In genomic region chr1:32215629-32216505, GRCh38 we compare ENCODE assay signal across 1 cellular context.
TF ChIP-seq lines count a peak whose summit lies in the region.

No MANE protein-coding gene starts in this region.

TF ChIP-seq in SK-N-SH treated with all-trans-retinoic acid at 6 μM for 48 hours, 23 proteins besides CTCF, POLR2A, EP300 and RAD21 (continued from another document):
- TF ChIP-seq PATZ1 (CRISPR knock-in tag; IDR thresholded peaks at IDR 0.05; ENCODE audit: borderline replicate concordance) (no peak), BACH2 (CRISPR knock-in tag; IDR thresholded peaks at IDR 0.05; ENCODE audit: borderline replicate concordance) (no peak), ARNTL (CRISPR knock-in tag; IDR thresholded peaks at IDR 0.05; ENCODE audit: borderline replicate concordance, low read depth) (no peak), CSRNP3 (CRISPR knock-in tag; IDR thresholded peaks at IDR 0.05) (no peak), PPARA (CRISPR knock-in tag; IDR thresholded peaks at IDR 0.05; ENCODE audit: borderline replicate concordance) (no peak), OSR1 (CRISPR knock-in tag; IDR thresholded peaks at IDR 0.05) (no peak), ZFP3 (CRISPR knock-in tag; IDR thresholded peaks at IDR 0.05) (no peak)
